33 cellular contexts compared by ENCODE assay signal in the genomic region with DNA sequence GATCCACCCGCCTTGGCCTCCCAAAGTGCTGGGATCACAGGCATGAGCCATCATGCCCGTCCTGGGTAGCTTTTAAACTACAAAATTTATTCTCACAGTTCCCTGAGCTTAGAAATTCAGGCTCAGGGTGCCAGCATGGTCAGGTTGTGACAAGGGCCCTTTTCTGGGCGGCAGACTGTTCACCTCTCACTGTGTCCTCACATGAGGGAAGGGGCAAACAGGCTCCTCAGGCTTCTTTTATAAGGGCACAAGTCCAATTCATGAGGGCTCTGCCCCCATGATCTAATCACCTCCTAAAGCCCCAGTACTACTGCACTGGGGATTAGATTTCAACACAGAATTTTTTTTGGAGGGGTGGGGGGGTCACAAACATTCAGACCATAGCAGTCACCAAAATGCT. TPM values are rescaled to one million over a fixed set of nuclear protein-coding genes. Genes with fewer than 3 reads are reported as not detected.
"Had no signal": no experiment of that assay in that cellular context is flagged by ENCODE, and none has a peak within 500 bp of the region (broad histone marks: within the 10 kb centered on the region; RNA-seq: fewer than 3 reads in every experiment).

No MANE protein-coding gene starts in this region.

- ATAC-seq: activated naive CD4-positive, alpha-beta T cell treated with anti-CD3 and anti-CD28 coated beads, Interleukin-2, amount 50 U/mL, for 72 hours; activated naive CD8-positive, alpha-beta T cell treated with anti-CD3 and anti-CD28 coated beads, Interleukin-2, amount 50 U/mL, for 24 hours; activated T-cell treated with anti-CD3 and anti-CD28 coated beads, Interleukin-2, amount 50 U/mL, for 4 hours; activated T-cell treated with anti-CD3 and anti-CD28 coated beads, Interleukin-2, amount 50 U/mL, for 72 hours; activated T-helper 17 cell treated with anti-CD3 and anti-CD28 coated beads, Interleukin-2, amount 50 U/mL, for 72 hours; body of pancreas had no signal

- H3K36me3 ChIP-seq: adrenal gland, ascending aorta, brain microvascular endothelial cell, breast epithelium, cardiac muscle cell had no signal

- H3K4me3 ChIP-seq: adrenal gland, ascending aorta, body of pancreas, breast epithelium, cardiac muscle cell had no signal

- H3K27ac ChIP-seq: adrenal gland, ascending aorta, body of pancreas, brain microvascular endothelial cell, breast epithelium, cardiac muscle cell had no signal

- DNase-seq: activated effector memory CD4-positive, alpha-beta T cell treated with anti-CD3 and anti-CD28 coated beads, Interleukin-2, amount 50 U/mL, for 16 hours; activated effector memory CD4-positive, alpha-beta T cell treated with Interleukin-2 at 50 U/mL for 16 hours; activated gamma-delta T cell; activated gamma-delta T cell treated with Interleukin-2 at 50 U/mL for 16 hours; activated naive CD4-positive, alpha-beta T cell; activated naive CD4-positive, alpha-beta T cell treated with anti-CD3 and anti-CD28 coated beads for 36 hours; activated naive CD4-positive, alpha-beta T cell treated with anti-CD3 and anti-CD28 coated beads, Interleukin-2, amount 10 ng/mL, durations not matched to agents 7 days and 5 days; activated naive CD4-positive, alpha-beta T cell treated with anti-CD3 and anti-CD28 coated beads, Interleukin-2, amount 50 U/mL, for 16 hours; activated naive CD4-positive, alpha-beta T cell treated with Interleukin-2 at 50 U/mL for 16 hours; activated naive CD8-positive, alpha-beta T cell treated with anti-CD3 and anti-CD28 coated beads for 36 hours; activated naive CD8-positive, alpha-beta T cell treated with anti-CD3 and anti-CD28 coated beads, Interleukin-2, amount 10 ng/mL, durations not matched to agents 7 days and 5 days; activated naive CD8-positive, alpha-beta T cell treated with anti-CD3 and anti-CD28 coated beads, Interleukin-2, amount 50 U/mL, for 24 hours; activated T-cell treated with anti-CD3 and anti-CD28 coated beads, Interleukin-2, amount 50 U/mL, for 1 hour; activated T-cell treated with anti-CD3 and anti-CD28 coated beads, Interleukin-2, amount 50 U/mL, for 24 hours; activated T-cell treated with anti-CD3 and anti-CD28 coated beads, Interleukin-2, amount 50 U/mL, for 4 hours; activated T-cell treated with anti-CD3 and anti-CD28 coated beads, Interleukin-2, amount 50 U/mL, for 48 hours; activated T-cell treated with anti-CD3 and anti-CD28 coated beads, Interleukin-2, amount 50 U/mL, for 72 hours; adrenal gland; amniotic stem cell; amygdala; anterior cingulate cortex; aorta; body of pancreas; brain microvascular endothelial cell; caudate nucleus; central memory CD4-positive, alpha-beta T cell; cerebellar nuclear complex had no signal

- H3K27me3 ChIP-seq: adrenal gland, ascending aorta, body of pancreas, brain microvascular endothelial cell, breast epithelium, cardiac muscle cell had no signal

- H3K4me1 ChIP-seq: adrenal gland, ascending aorta, body of pancreas, breast epithelium had no signal

- H3K9me3 ChIP-seq: adrenal gland, ascending aorta, body of pancreas, breast epithelium had no signal

RNA-seq across cellular contexts. Expression of a gene that starts 36.8 kb away (rescaled TPM):
- total RNA-seq: activated naive CD8-positive, alpha-beta T cell treated with anti-CD3 and anti-CD28 coated beads, Interleukin-2, amount 10 ng/mL, durations not matched to agents 7 days and 5 days; ascending aorta; bronchial epithelial cell had no signal
- polyA plus RNA-seq: cardiac muscle cell had no signal
